Comparison of ENCODE assay signal across 1 cellular context in the genomic region with DNA sequence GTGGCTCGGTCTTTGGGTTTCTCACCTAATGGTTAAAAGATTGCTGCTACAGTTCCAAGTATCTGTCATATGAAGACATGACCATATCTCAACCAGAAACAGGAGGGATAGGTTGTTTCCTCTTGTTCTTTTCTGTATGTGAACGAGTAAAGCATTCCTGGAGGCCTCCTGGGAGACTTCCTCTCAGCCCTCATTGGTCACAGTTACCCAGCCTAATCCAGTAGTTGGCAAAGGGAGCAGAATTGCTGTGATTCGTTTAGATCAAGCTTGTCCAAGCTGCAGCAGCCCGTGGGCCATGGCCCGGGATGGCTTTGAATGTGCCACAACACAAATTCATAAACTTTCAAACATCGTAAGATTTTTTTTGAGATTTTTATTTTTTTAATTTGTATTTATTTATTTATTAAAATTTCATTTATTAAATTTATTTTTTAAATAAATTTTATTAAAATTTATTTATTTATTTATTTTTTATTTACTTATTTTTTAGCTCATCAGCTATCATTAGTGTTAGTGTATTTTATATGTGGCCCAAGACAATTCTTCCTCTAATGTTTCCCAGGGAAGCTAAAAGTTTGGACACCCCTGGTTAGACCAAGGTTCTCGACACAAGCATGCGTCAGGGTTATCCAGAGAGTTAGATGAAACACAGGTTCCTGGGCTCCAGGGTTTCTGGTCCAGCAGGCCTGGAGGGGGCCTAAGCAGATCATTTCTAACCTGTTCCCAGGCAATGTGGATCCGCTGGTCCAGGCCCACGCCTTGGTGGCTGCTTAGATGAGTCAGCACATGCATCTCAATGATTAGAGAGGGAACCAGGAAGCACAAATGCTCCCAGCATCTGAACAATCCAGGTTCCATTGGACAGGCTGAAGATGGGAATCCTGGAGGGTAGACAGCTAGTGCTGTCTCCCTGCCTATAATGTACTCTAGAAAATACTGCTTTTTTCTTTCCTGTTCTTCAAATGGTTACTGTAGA.
TF ChIP-seq lines count a peak whose summit lies in the region.

No MANE protein-coding gene starts in this region.

TF ChIP-seq in HepG2, 621 proteins besides CTCF, POLR2A, EP300 and RAD21:
- TF ChIP-seq ZSCAN25 (CRISPR knock-in tag; IDR thresholded peaks at IDR 0.05): no peak
- TF ChIP-seq ZKSCAN1 (IDR thresholded peaks at IDR 0.05; ENCODE audit: low read length): no peak
- TF ChIP-seq HOXA9 (CRISPR knock-in tag; IDR thresholded peaks at IDR 0.05; ENCODE audit: borderline replicate concordance): no peak
- TF ChIP-seq POGZ (CRISPR knock-in tag; IDR thresholded peaks at IDR 0.05): no peak
- no peak for TF ChIP-seq SUZ12 (IDR thresholded peaks at IDR 0.05; ENCODE audit: low read depth, low read length)
- no peak for TF ChIP-seq NR2F6 (IDR thresholded peaks at IDR 0.05)
- no peak for TF ChIP-seq NR2F6 (CRISPR knock-in tag; IDR thresholded peaks at IDR 0.05)
